ENCODE assay signal across 15 cellular contexts in genomic region chr1:19758227-19758830, GRCh38. TPM values are rescaled to one million over a fixed set of nuclear protein-coding genes. Genes with fewer than 3 reads are reported as not detected.
DNase-seq lines count a peak whose midpoint lies in the region; ATAC-seq and TF ChIP-seq lines count a peak whose summit lies in the region.
"Had no signal": no experiment of that assay in that cellular context is flagged by ENCODE, and none has a peak within 500 bp of the region (broad histone marks: within the 10 kb centered on the region; RNA-seq: fewer than 3 reads in every experiment).

No MANE protein-coding gene starts in this region.

- H3K14ac ChIP-seq in mesenchymal stem cell (ENCODE audit: low read length in 2 of 2): peak overlapping the region in 1 of 2 experiments; percentile 41

- H3K9me3 ChIP-seq in mesenchymal stem cell (ENCODE audit: control insufficient read depth, low read length): no peaks in the 10 kb centered on the region
- H3K9me3 ChIP-seq: esophagus squamous epithelium, vagina had no signal

- H2BK12ac ChIP-seq in mesenchymal stem cell (ENCODE audit: low read length in 2 of 2): peak overlapping the region in 1 of 2 experiments; percentile 38

- POLR2A ChIA-PET in BJ (lab: Charles Lee) (no interaction called here), GM10248 (lab: Yijun Ruan, JAX) (no interaction called here)

- no peak overlapping the region for H2BK5ac ChIP-seq in mesenchymal stem cell (ENCODE audit: low read depth, low read length, poor library complexity, severe bottlenecking)

- WGBS in mesenchymal stem cell: 28% methylated on average over 7 of the region's 7 CpGs

- H4K91ac ChIP-seq in mesenchymal stem cell (ENCODE audit: low read length): peak overlapping the region; percentile 56

- no peaks in the 10 kb centered on the region for H3K36me3 ChIP-seq in BJ (ENCODE audit: control insufficient read depth, insufficient read depth, low read length)
- H3K36me3 ChIP-seq in brain microvascular endothelial cell (replicated peaks): no peaks in the 10 kb centered on the region
- peaks cover 15 to 20% of the 10 kb centered on the region in 2 experiments for H3K36me3 ChIP-seq in mesenchymal stem cell (ENCODE audit: control insufficient read depth in 1 of 2, insufficient read depth in 2 of 2, low read depth in 1 of 2, low read length in 2 of 2)

- H3K27me3 ChIP-seq in BJ (ENCODE audit: control insufficient read depth, insufficient read depth, low read length) (no peaks in the 10 kb centered on the region), brain microvascular endothelial cell (replicated peaks) (no peaks in the 10 kb centered on the region), mesenchymal stem cell (ENCODE audit: control insufficient read depth in 1 of 2, insufficient read depth in 1 of 2, low read length in 2 of 2) (no peaks in the 10 kb centered on the region)
- H3K27me3 ChIP-seq: esophagus squamous epithelium, vagina had no signal

- H3K18ac ChIP-seq in mesenchymal stem cell (ENCODE audit: low read depth in 1 of 2, low read length in 2 of 2): peak overlapping the region in 1 of 2 experiments; percentile 48

- H3K4me2 ChIP-seq in mesenchymal stem cell (ENCODE audit: low read length, poor library complexity, severe bottlenecking): no peak overlapping the region

- no peak for ATAC-seq in HG03025 (IDR thresholded peaks at IDR 0.05; ENCODE audit: low FRiP score, unreplicated experiment)

- peak overlapping the region; percentile 54 for H2BK15ac ChIP-seq in mesenchymal stem cell (ENCODE audit: low read depth, poor library complexity, severe bottlenecking)

- in situ Hi-C loops in brain microvascular endothelial cell (cut with HindIII; ENCODE audit: low pct_ligation_motif_present, low sequenced_read_pairs): no loop called here

- peaks cover 18% of the 10 kb centered on the region for H3K4me1 ChIP-seq in mesenchymal stem cell (ENCODE audit: control insufficient read depth, insufficient read depth, low read depth, low read length)
- H3K4me1 ChIP-seq: vagina had no signal

- H3K4me3 ChIP-seq in BJ (ENCODE audit: low read depth, low read length) (no peak overlapping the region), brain microvascular endothelial cell (ENCODE audit: low read depth, low read length) (no peak overlapping the region), mesenchymal stem cell (ENCODE audit: insufficient read depth in 1 of 2, low read depth in 1 of 2, low read length in 2 of 2) (no peak overlapping the region)
- H3K4me3 ChIP-seq: esophagus squamous epithelium, SK-N-MC, vagina had no signal

- peak overlapping the region; percentile 10 for H3K9ac ChIP-seq in mesenchymal stem cell (ENCODE audit: low read length)

- peak overlapping the region in 1 of 2 experiments; percentile 28 for H3K4ac ChIP-seq in mesenchymal stem cell (ENCODE audit: low read depth in 1 of 2, low read length in 2 of 2)

- H4K8ac ChIP-seq in mesenchymal stem cell (ENCODE audit: low read length): peak overlapping the region; percentile 62

- CTCF ChIA-PET in BJ (lab: Yijun Ruan, JAX): interaction anchor here (0.9 to 1.5 kb wide), 5 partner anchors 20 to 124 kb away, joined by 3 to 6 read pairs (median 3); partner anchors contain the start of gene OTUD3
- CTCF ChIA-PET in GM10248 (lab: Yijun Ruan, JAX): no interaction called here

- no peak overlapping the region for H3K27ac ChIP-seq in brain microvascular endothelial cell
- H3K27ac ChIP-seq in mesenchymal stem cell (ENCODE audit: low read length, poor library complexity, severe bottlenecking): peak overlapping the region; percentile 20
- H3K27ac ChIP-seq: esophagus squamous epithelium, SK-N-MC, vagina had no signal

- H3K79me1 ChIP-seq in mesenchymal stem cell (replicated peaks; ENCODE audit: low read length, poor library complexity, severe bottlenecking): peaks cover 2% of the 10 kb centered on the region

- no peak overlapping the region for H2AFZ ChIP-seq in mesenchymal stem cell (ENCODE audit: low read depth, low read length)

- TF ChIP-seq CTCF in BJ (IDR thresholded peaks at IDR 0.05; ENCODE audit: insufficient read depth, low read depth, low read length): no peak
- no peak for TF ChIP-seq CTCF in brain microvascular endothelial cell (IDR thresholded peaks at IDR 0.05; ENCODE audit: low read depth, low read length, missing control alignments)
- TF ChIP-seq CTCF in GM10248 (IDR thresholded peaks at IDR 0.05; ENCODE audit: control extremely low read depth, extremely low read depth, low read depth, missing control alignments): no peak

- H2AK5ac ChIP-seq in mesenchymal stem cell (ENCODE audit: low read length, severe bottlenecking): peak overlapping the region; percentile 24

- peak; percentile 76 for DNase-seq in BJ (ENCODE audit: low read depth)
- DNase-seq in M059J (ENCODE audit: low read depth): peak; percentile 99
- peak; percentile 50 for DNase-seq in brain microvascular endothelial cell
- peak; percentile 86 for DNase-seq in mesenchymal stem cell
- no peak for DNase-seq in cortex of kidney (lab: John Stamatoyannopoulos, UW)
- DNase-seq in superior temporal gyrus (ENCODE audit: extremely low spot score): no peak
- DNase-seq in GM10248 (ENCODE audit: extremely low spot score): no peak
- DNase-seq: activated CD4-positive, alpha-beta memory T cell treated with anti-CD3 and anti-CD28 coated beads, Interleukin-2, amount 10 ng/mL, durations not matched to agents 7 days and 5 days; CD4-positive, alpha-beta memory T cell; esophagus squamous epithelium; KBM-7 had no signal

- no peak overlapping the region for H3K23ac ChIP-seq in mesenchymal stem cell (ENCODE audit: low read length in 2 of 2)

- no peak overlapping the region for H2BK120ac ChIP-seq in mesenchymal stem cell (ENCODE audit: low read depth, low read length)

RNA-seq across cellular contexts. Expression of gene TMCO4, which starts 41.4 kb away (rescaled TPM):
- 15.6 and 22.0 TPM in 2 replicates for polyA plus RNA-seq in BJ (2011; rRNA removed)
- 14.0 and 19.4 TPM in 2 replicates for polyA minus RNA-seq in BJ (2011; rRNA and poly(A)+ RNA removed)
- 25.0 and 39.8 TPM in 2 replicates for total RNA-seq in M059J (2014; rRNA removed; shearing (Covaris generic))
- 8.1 TPM for polyA plus RNA-seq in mesenchymal stem cell (2013, experiment 1 of 2)
- 7.6 TPM for polyA plus RNA-seq in mesenchymal stem cell (2013, experiment 2 of 2)

RNA-seq across cellular contexts. Expression of gene RNF186, which starts 56.8 kb away (rescaled TPM):
- polyA plus RNA-seq in BJ (2011; rRNA removed): not detected in 2 replicates
- not detected in 2 replicates for polyA minus RNA-seq in BJ (2011; rRNA and poly(A)+ RNA removed)
- total RNA-seq in M059J (2014; rRNA removed; shearing (Covaris generic)): not detected in 2 replicates
- polyA plus RNA-seq in mesenchymal stem cell (2013, experiment 1 of 2): not detected
- not detected for polyA plus RNA-seq in mesenchymal stem cell (2013, experiment 2 of 2)
- total RNA-seq: activated CD4-positive, alpha-beta memory T cell treated with anti-CD3 and anti-CD28 coated beads, Interleukin-2, amount 10 ng/mL, durations not matched to agents 7 days and 5 days; activated naive CD8-positive, alpha-beta T cell treated with anti-CD3 and anti-CD28 coated beads, Interleukin-2, amount 10 ng/mL, durations not matched to agents 7 days and 5 days; CD4-positive, alpha-beta memory T cell; esophagus squamous epithelium; vagina had no signal
- polyA plus RNA-seq: CD4-positive, alpha-beta memory T cell had no signal

Comparison
In these comparisons a context has a peak if more than half of its experiments do, and no peak if none do; other contexts are left out.
1. DNase-seq: peak in BJ (single experiment), M059J (single experiment), brain microvascular endothelial cell (single experiment) and mesenchymal stem cell (single experiment); none in cortex of kidney (single experiment), superior temporal gyrus (single experiment) and GM10248 (single experiment).